10 cellular contexts compared by ENCODE assay signal in genomic region chr6:25172819-25173218, GRCh38.
DNase-seq lines count a peak whose midpoint lies in the region; ATAC-seq and TF ChIP-seq lines count a peak whose summit lies in the region.
"Had no signal": no experiment of that assay in that cellular context is flagged by ENCODE, and none has a peak within 500 bp of the region (broad histone marks: within the 10 kb centered on the region; RNA-seq: fewer than 3 reads in every experiment).

No MANE protein-coding gene starts in this region.

- POLR2A ChIA-PET in RWPE1 (lab: Yijun Ruan, JAX; ENCODE audit: low non-redundant PET) = no interaction called here

- H3K27ac ChIP-seq in RWPE1 (peak overlapping the region; percentile 83), epithelial cell of prostate (peak overlapping the region; percentile 79)
- H3K27ac ChIP-seq: cardiac muscle cell had no signal

- DNase-seq in ELF-1 (ENCODE audit: low read depth, low spot score) (peak; percentile 52), RWPE1 (ENCODE audit: low spot score) (peak; percentile 38), epithelial cell of prostate (ENCODE audit: low read depth, low spot score) (no peak), renal cortical epithelial cell (ENCODE audit: low read depth) (peak; percentile 84), AML-193 (lab: John Stamatoyannopoulos, UW) (no peak), COR-L47 (lab: John Stamatoyannopoulos, UW) (no peak), NCI-H524 (lab: John Stamatoyannopoulos, UW) (no peak)
- DNase-seq: stimulated activated CD8-positive, alpha-beta memory T cell treated with anti-CD3 and anti-CD28 coated beads, Interleukin-4, amount 100 ng/mL, for 48 hours had no signal

- ATAC-seq in GM18909 (IDR thresholded peaks at IDR 0.05; ENCODE audit: poor library complexity, unreplicated experiment) = no peak

- no peak for TF ChIP-seq CTCF in RWPE1 (conservative IDR thresholded peaks at IDR 0.05; ENCODE audit: low read depth)

- CTCF ChIA-PET in RWPE1 (lab: Yijun Ruan, JAX) = interaction anchor here (0.6 to 1.4 kb wide), 2 partner anchors 51 to 111 kb away, joined by 3 to 6 read pairs; no protein-coding TSS in a partner anchor

Comparison
In these comparisons a context has a peak if more than half of its experiments do, and no peak if none do; other contexts are left out.
1. DNase-seq: peak in ELF-1 (single experiment), RWPE1 (single experiment) and renal cortical epithelial cell (single experiment); none in epithelial cell of prostate (single experiment), AML-193 (0 of 2), COR-L47 (single experiment) and NCI-H524 (0 of 2).